Comparison of ENCODE assay signal across 9 cellular contexts in genomic region chr6:89035252-89036106, GRCh38. TPM values are rescaled to one million over a fixed set of nuclear protein-coding genes. Genes with fewer than 3 reads are reported as not detected.
DNase-seq lines count a peak whose midpoint lies in the region; ATAC-seq and TF ChIP-seq lines count a peak whose summit lies in the region.
"Had no signal": no experiment of that assay in that cellular context is flagged by ENCODE, and none has a peak within 500 bp of the region (broad histone marks: within the 10 kb centered on the region; RNA-seq: fewer than 3 reads in every experiment).

No MANE protein-coding gene starts in this region.

- TF ChIP-seq EP300 in esophagus muscularis mucosa (IDR thresholded peaks at IDR 0.05), result peak; percentile 97

- ATAC-seq in HG02763 (IDR thresholded peaks at IDR 0.05; ENCODE audit: unreplicated experiment) (no peak), GM21529 (IDR thresholded peaks at IDR 0.05; ENCODE audit: unreplicated experiment) (no peak)

- H2BK5ac ChIP-seq in neuronal stem cell (ENCODE audit: low read length), result no peak overlapping the region

- WGBS in esophagus muscularis mucosa, result 22% methylated on average over 13 of the region's 14 CpGs
- WGBS in neuronal stem cell (ENCODE audit: extremely low coverage in 2 of 2, insufficient read length in 2 of 2, insufficient replicate concordance in 1 of 2), 2 donors, result no CpG with 5 or more reads among the region's 14 CpGs

- H3K79me1 ChIP-seq in neuronal stem cell (ENCODE audit: low read depth, low read length), result no peaks in the 10 kb centered on the region

- no peak overlapping the region for H3K14ac ChIP-seq in neuronal stem cell (ENCODE audit: low read length)

- TF ChIP-seq CTCF in esophagus muscularis mucosa (IDR thresholded peaks at IDR 0.05) (peak in 1 of 3 experiments; percentile 9), glutamatergic neuron (IDR thresholded peaks at IDR 0.05; ENCODE audit: partially characterized antibody, unreplicated experiment) (no peak)

- H2BK15ac ChIP-seq in neuronal stem cell (ENCODE audit: low read length), result no peak overlapping the region

- H2BK120ac ChIP-seq in neuronal stem cell (ENCODE audit: low read depth, low read length), result no peak overlapping the region

- H3K27me3 ChIP-seq in esophagus muscularis mucosa (no peaks in the 10 kb centered on the region), neuronal stem cell (ENCODE audit: control insufficient read depth in 3 of 3, insufficient read depth in 3 of 3, low read depth in 1 of 3, low read length in 3 of 3) (no peaks in the 10 kb centered on the region)

- no peak overlapping the region for H3K18ac ChIP-seq in neuronal stem cell (ENCODE audit: low read length)

- intact Hi-C loops in esophagus muscularis mucosa (cut with DNase I), result loop anchor here (2.0 kb wide), 1 partner anchor 45 kb away; the partner anchor contains the start of gene PNRC1

- H4K91ac ChIP-seq in neuronal stem cell (ENCODE audit: low read depth, low read length, poor library complexity), result no peak overlapping the region

- peaks cover 5% of the 10 kb centered on the region for H3K9me3 Mint-ChIP-seq in glutamatergic neuron (ENCODE audit: unreplicated experiment)

- no peak overlapping the region for H2AK5ac ChIP-seq in neuronal stem cell (ENCODE audit: low read depth, low read length)

- H3K4me3 Mint-ChIP-seq in glutamatergic neuron (ENCODE audit: unreplicated experiment), result no peak overlapping the region
- H3K4me3 Mint-ChIP-seq: activated naive CD8-positive, alpha-beta T cell treated with anti-CD3 and anti-CD28 coated beads, Interleukin-2, amount 10 ng/mL, durations not matched to agents 7 days and 5 days had no signal

- peaks cover 4% of the 10 kb centered on the region for H3K36me3 Mint-ChIP-seq in glutamatergic neuron (ENCODE audit: unreplicated experiment)

- no peak overlapping the region for H3K4ac ChIP-seq in neuronal stem cell (ENCODE audit: low read length)

- no peak overlapping the region for H3K4me2 ChIP-seq in neuronal stem cell (ENCODE audit: insufficient read depth, low read length, poor library complexity, severe bottlenecking)

- DNase-seq in COLO829 (ENCODE audit: low spot score) (peak; percentile 70), NOMO-1 treated with dmso at 0.1 percent for 144 hours (lab: John Stamatoyannopoulos, UW; ENCODE audit: unreplicated experiment) (peak; percentile 25), esophagus muscularis mucosa (ENCODE audit: extremely low spot score) (peak; percentile 97), neuronal stem cell (ENCODE audit: low spot score) (no peak), glutamatergic neuron (no peak)
- no peak for DNase-seq in NK-92 treated with Interleukin-12 subunit alpha and Interleukin-12 subunit beta, amount 100 ng/mL, for 24 hours (lab: John Stamatoyannopoulos, UW)
- DNase-seq: activated naive CD8-positive, alpha-beta T cell treated with anti-CD3 and anti-CD28 coated beads, Interleukin-2, amount 10 ng/mL, durations not matched to agents 7 days and 5 days had no signal

- no peak overlapping the region for H3K27ac Mint-ChIP-seq in glutamatergic neuron (ENCODE audit: unreplicated experiment)
- H3K27ac Mint-ChIP-seq: activated naive CD8-positive, alpha-beta T cell treated with anti-CD3 and anti-CD28 coated beads, Interleukin-2, amount 10 ng/mL, durations not matched to agents 7 days and 5 days had no signal

- H3K4me1 ChIP-seq in esophagus muscularis mucosa (peaks cover 32 to 48% (median 39%) of the 10 kb centered on the region in 4 donors), neuronal stem cell (ENCODE audit: control insufficient read depth in 2 of 2, insufficient read depth in 1 of 2, low read depth in 1 of 2, low read length in 2 of 2) (peaks cover 7% of the 10 kb centered on the region in 2 donors)

- H3K36me3 ChIP-seq in esophagus muscularis mucosa, result no peaks in the 10 kb centered on the region
- H3K36me3 ChIP-seq in neuronal stem cell (replicated peaks in 1 of 2; ENCODE audit: control insufficient read depth in 2 of 2, insufficient read depth in 2 of 2, low read length in 2 of 2), result no peaks in the 10 kb centered on the region

- H3K9me3 ChIP-seq in esophagus muscularis mucosa, result peaks cover 0 to 9% (median 4%) of the 10 kb centered on the region in 4 donors
- peaks cover 11 to 14% of the 10 kb centered on the region in 2 donors for H3K9me3 ChIP-seq in neuronal stem cell (replicated peaks in 1 of 2; ENCODE audit: control insufficient read depth in 2 of 2, insufficient read depth in 1 of 2, low read depth in 1 of 2, low read length in 2 of 2)

- no peak overlapping the region for H2BK12ac ChIP-seq in neuronal stem cell (ENCODE audit: low read length)

- H2AFZ ChIP-seq in neuronal stem cell (ENCODE audit: low read length), result peak overlapping the region; percentile 31

- no peaks in the 10 kb centered on the region for H3K4me1 Mint-ChIP-seq in glutamatergic neuron (ENCODE audit: low read depth, unreplicated experiment)

- H3K9ac ChIP-seq in neuronal stem cell (ENCODE audit: low read depth, low read length, poor library complexity), result no peak overlapping the region

- H3K4me3 ChIP-seq in esophagus muscularis mucosa (peak overlapping the region; percentile 3 to 43 (median 22)), neuronal stem cell (ENCODE audit: low read length in 2 of 2) (no peak overlapping the region)

- no peak overlapping the region for H4K8ac ChIP-seq in neuronal stem cell (ENCODE audit: low read depth, low read length)

- peaks cover 2% of the 10 kb centered on the region for H3K27me3 Mint-ChIP-seq in glutamatergic neuron (ENCODE audit: unreplicated experiment)

- TF ChIP-seq POLR2A in esophagus muscularis mucosa (IDR thresholded peaks at IDR 0.05; ENCODE audit: low read depth), result peak; percentile 70

- H3K23ac ChIP-seq in neuronal stem cell (ENCODE audit: low read depth, low read length, poor library complexity), result no peak overlapping the region

- H3K27ac ChIP-seq in esophagus muscularis mucosa (replicated peaks in 1 of 4) (peak overlapping the region; percentile 85 to 94 (median 90)), neuronal stem cell (replicated peaks; ENCODE audit: low read length) (no peak overlapping the region)

RNA-seq across cellular contexts. Expression of gene PNRC1, which starts 45.1 kb away (rescaled TPM):
- 100 to 1,000 TPM; 285 to 486 (median 315) TPM for total RNA-seq in esophagus muscularis mucosa
- 69.0 TPM for polyA plus RNA-seq in neuronal stem cell (2013, experiment 1 of 2)
- polyA plus RNA-seq in neuronal stem cell (2013, experiment 2 of 2), result 71.8 TPM
- 91.4 TPM for total RNA-seq in glutamatergic neuron (ENCODE audit: unreplicated experiment)

Comparison
In these comparisons a context has a peak if more than half of its experiments do, and no peak if none do; other contexts are left out.
1. DNase-seq: peak in COLO829 (single experiment), NOMO-1 treated with dmso at 0.1 percent for 144 hours (single experiment) and esophagus muscularis mucosa (single experiment); none in neuronal stem cell (single experiment), glutamatergic neuron (single experiment) and NK-92 treated with Interleukin-12 subunit alpha and Interleukin-12 subunit beta, amount 100 ng/mL, for 24 hours (single experiment).
2. H3K4me3 ChIP-seq: peak in esophagus muscularis mucosa (4 of 4); none in neuronal stem cell (0 of 2).